Comparison of ENCODE assay signal across 8 cellular contexts in the genomic region with DNA sequence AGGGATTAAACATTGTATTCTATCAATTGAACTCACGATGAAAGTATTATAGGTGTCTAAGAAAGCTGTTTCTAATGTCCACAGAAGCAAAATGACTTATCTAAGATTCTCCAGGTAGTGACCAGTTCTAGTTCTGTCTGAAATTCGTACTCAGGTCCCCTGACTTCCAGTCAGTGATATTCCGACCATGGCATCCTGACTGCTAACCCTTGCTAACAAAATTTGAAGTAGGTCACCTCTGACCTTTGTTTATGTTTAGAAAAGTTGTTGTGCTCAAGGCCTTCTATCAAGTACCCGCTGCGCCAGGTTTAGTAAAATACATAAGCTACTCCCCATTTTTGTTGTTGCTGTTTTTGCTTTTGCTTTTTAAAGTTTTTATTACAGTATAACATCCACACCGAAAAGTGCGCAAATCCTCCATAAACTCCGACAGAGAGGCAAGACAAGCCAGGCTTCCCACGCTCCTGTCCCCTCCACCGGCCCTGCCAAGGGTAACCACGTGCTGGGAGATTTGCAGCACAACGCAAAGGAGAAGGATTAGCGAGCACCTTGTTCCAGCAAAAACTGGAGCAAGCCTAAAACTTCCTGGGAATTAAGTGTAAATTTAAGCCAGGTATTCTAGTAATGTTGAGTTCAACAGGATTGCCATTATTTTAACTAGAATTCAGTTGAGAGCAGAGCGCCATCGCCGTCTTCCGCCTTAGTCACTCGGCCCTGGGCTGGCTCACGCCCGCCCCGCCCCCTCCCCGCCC. TPM values are rescaled to one million over a fixed set of nuclear protein-coding genes. Genes with fewer than 3 reads are reported as not detected.
A peak's percentile ranks its signal among the peaks of the same experiment; 100 is the strongest.
DNase-seq lines count a peak whose midpoint lies in the region; ATAC-seq and TF ChIP-seq lines count a peak whose summit lies in the region.

No MANE protein-coding gene starts in this region.

- H3K4me3 Mint-ChIP-seq in Calu3 (ENCODE audit: low read depth, unreplicated experiment) (peak overlapping the region; percentile 56), mesothelial cell of epicardium (peak overlapping the region; percentile 68)
- peak overlapping the region; percentile 45 for H3K4me3 Mint-ChIP-seq in dendritic cell treated with granulocyte-macrophage colony-stimulating factor and Interleukin-4, amounts not matched to agents 40 ng/mL and 50 ng/mL, for 4 days

- TF ChIP-seq EP300 in tibial nerve (IDR thresholded peaks at IDR 0.05): peak in 1 of 2 donors; percentile 56

- H3K36me3 ChIP-seq in Panc1 (ENCODE audit: control insufficient read depth, insufficient read depth, low read length): no peaks in the 10 kb centered on the region
- H3K36me3 ChIP-seq in tibial nerve: no peaks in the 10 kb centered on the region

- no peak for DNase-seq in Calu3
- peak in 1 of 2 experiments; percentile 43 for DNase-seq in HL-60 (ENCODE audit: low read depth in 1 of 2, low spot score in 1 of 2)
- peak; percentile 39 for DNase-seq in Panc1 (ENCODE audit: low read depth, low spot score)
- DNase-seq in mesothelial cell of epicardium (ENCODE audit: low spot score in 2 of 2, unreplicated experiment in 2 of 2): peak in 1 of 2 experiments; percentile 66
- DNase-seq in tibial nerve (ENCODE audit: low spot score in 2 of 2): no peak
- no peak for DNase-seq in GM20000 (ENCODE audit: low spot score)

- intact Hi-C loops in Calu3 (cut with micrococcal nuclease; ENCODE audit: unreplicated experiment) (no loop called here), Panc1 (cut with micrococcal nuclease; ENCODE audit: unreplicated experiment) (no loop called here)
- intact Hi-C loops in dendritic cell treated with granulocyte-macrophage colony-stimulating factor and Interleukin-4, amounts not matched to agents 40 ng/mL and 50 ng/mL, for 4 days (cut with micrococcal nuclease): loop anchor here (2.0 to 5.0 kb wide), 2 partner anchors 17 to 43 kb away; no protein-coding TSS in a partner anchor

- in situ Hi-C loops in Panc1 (cut with HindIII; ENCODE audit: low pct_unique_long_range_greater_than_20kb, low sequenced_read_pairs): no loop called here

- H3K9me3 ChIP-seq in Panc1 (ENCODE audit: control insufficient read depth, insufficient read depth, low read depth, low read length): no peaks in the 10 kb centered on the region
- no peaks in the 10 kb centered on the region for H3K9me3 ChIP-seq in tibial nerve

- WGBS in tibial nerve, 2 donors: 23 to 39% methylated on average over 13 to 22 of the region's 22 CpGs

- peak; percentile 31 for ATAC-seq in GM21381 (IDR thresholded peaks at IDR 0.05; ENCODE audit: unreplicated experiment)
- peak; percentile 57 for ATAC-seq in Panc1

- peak overlapping the region; percentile 73 for H3K27ac Mint-ChIP-seq in Calu3 (ENCODE audit: unreplicated experiment)
- peak overlapping the region; percentile 98 for H3K27ac Mint-ChIP-seq in dendritic cell treated with granulocyte-macrophage colony-stimulating factor and Interleukin-4, amounts not matched to agents 40 ng/mL and 50 ng/mL, for 4 days
- H3K27ac Mint-ChIP-seq in mesothelial cell of epicardium: peak overlapping the region; percentile 98

- peaks cover 29% of the 10 kb centered on the region for H3K36me3 Mint-ChIP-seq in Calu3 (ENCODE audit: insufficient read depth, unreplicated experiment)
- no peaks in the 10 kb centered on the region for H3K36me3 Mint-ChIP-seq in dendritic cell treated with granulocyte-macrophage colony-stimulating factor and Interleukin-4, amounts not matched to agents 40 ng/mL and 50 ng/mL, for 4 days (ENCODE audit: low read depth)
- H3K36me3 Mint-ChIP-seq in mesothelial cell of epicardium: no peaks in the 10 kb centered on the region

- BruUV-seq in Calu3 (replicated peaks; lab: Mats Ljungman, UMichigan): TSS peak; percentile 86
- BruUV-seq in Panc1 (replicated peaks; lab: Mats Ljungman, UMichigan): no TSS peak

- H3K27me3 Mint-ChIP-seq in Calu3 (ENCODE audit: unreplicated experiment): no peaks in the 10 kb centered on the region
- H3K27me3 Mint-ChIP-seq in dendritic cell treated with granulocyte-macrophage colony-stimulating factor and Interleukin-4, amounts not matched to agents 40 ng/mL and 50 ng/mL, for 4 days: no peaks in the 10 kb centered on the region
- no peaks in the 10 kb centered on the region for H3K27me3 Mint-ChIP-seq in mesothelial cell of epicardium (ENCODE audit: low read depth)

- H3K4me3 ChIP-seq in HL-60 (replicated peaks; ENCODE audit: insufficient read depth, low read length) (peak overlapping the region; percentile 33), Panc1 (ENCODE audit: low read depth in 2 of 2, low read length in 2 of 2) (peak overlapping the region; percentile 29 to 62), tibial nerve (peak overlapping the region; percentile 21 to 72 (median 56))

- H3K9me3 Mint-ChIP-seq in Calu3 (ENCODE audit: low read depth, unreplicated experiment) (no peaks in the 10 kb centered on the region), mesothelial cell of epicardium (no peaks in the 10 kb centered on the region)
- no peaks in the 10 kb centered on the region for H3K9me3 Mint-ChIP-seq in dendritic cell treated with granulocyte-macrophage colony-stimulating factor and Interleukin-4, amounts not matched to agents 40 ng/mL and 50 ng/mL, for 4 days

- CTCF ChIA-PET in Calu3 (lab: Charles Lee): interaction anchor here (0.8 to 2.1 kb wide), 4 partner anchors 13 to 76 kb away, joined by 3 to 6 read pairs (median 4); no protein-coding TSS in a partner anchor
- CTCF ChIA-PET in Panc1 (lab: Charles Lee): no interaction called here

- H3K27me3 ChIP-seq in HL-60 (ENCODE audit: insufficient read depth, poor library complexity, severe bottlenecking) (no peaks in the 10 kb centered on the region), Panc1 (ENCODE audit: control insufficient read depth, insufficient read depth, low read length) (no peaks in the 10 kb centered on the region), tibial nerve (no peaks in the 10 kb centered on the region)

- H3K4me1 ChIP-seq in Panc1 (ENCODE audit: control insufficient read depth, insufficient read depth, low read length): peaks cover 9% of the 10 kb centered on the region
- H3K4me1 ChIP-seq in tibial nerve: peaks cover 0 to 16% (median 0%) of the 10 kb centered on the region in 4 donors

- H3K4me1 Mint-ChIP-seq in Calu3 (ENCODE audit: low read depth, unreplicated experiment) (peaks cover 17% of the 10 kb centered on the region), mesothelial cell of epicardium (peaks cover 35% of the 10 kb centered on the region)
- H3K4me1 Mint-ChIP-seq in dendritic cell treated with granulocyte-macrophage colony-stimulating factor and Interleukin-4, amounts not matched to agents 40 ng/mL and 50 ng/mL, for 4 days (ENCODE audit: low read depth): peaks cover 37% of the 10 kb centered on the region

- peak in 1 of 2 donors; percentile 33 for TF ChIP-seq POLR2A in tibial nerve (IDR thresholded peaks at IDR 0.05)

- H3K27ac ChIP-seq in HL-60 (replicated peaks) (peak overlapping the region; percentile 73), Panc1 (ENCODE audit: low read length) (peak overlapping the region; percentile 92), tibial nerve (peak overlapping the region; percentile 96 to 100 (median 96))

- POLR2A ChIA-PET in Panc1 (lab: Charles Lee): no interaction called here

- TF ChIP-seq CTCF in Calu3 (IDR thresholded peaks at IDR 0.05; ENCODE audit: unreplicated experiment) (no peak), HL-60 (IDR thresholded peaks at IDR 0.05; ENCODE audit: insufficient read depth, low read length) (no peak), Panc1 (IDR thresholded peaks at IDR 0.05) (no peak), mesothelial cell of epicardium (IDR thresholded peaks at IDR 0.05; ENCODE audit: unreplicated experiment) (no peak), tibial nerve (IDR thresholded peaks at IDR 0.05) (peak in 1 of 5 experiments; percentile 7), GM20000 (IDR thresholded peaks at IDR 0.05; ENCODE audit: extremely low read depth, missing control alignments) (no peak)

RNA-seq across cellular contexts. Expression of gene HMGN4, which starts 17.9 kb away (rescaled TPM):
- total RNA-seq in Calu3 (2022) (49.7 and 60.0 TPM in 2 replicates), Panc1 (2021; ENCODE audit: unreplicated experiment) (60.5 TPM), mesothelial cell of epicardium (49.4 to 60.5 TPM (median 54.1 TPM) in 3 replicates), tibial nerve (10 to 100 TPM; 46.5 to 67.8 (median 56.2) TPM)
- polyA plus RNA-seq in Panc1 (2012; ENCODE audit: insufficient read length): 67.7 TPM

RNA-seq across cellular contexts. Expression of gene BTN1A1, which starts 20.2 kb away (rescaled TPM):
- not detected in 2 replicates for total RNA-seq in Calu3 (2022)
- 0.10 TPM for total RNA-seq in Panc1 (2021; ENCODE audit: unreplicated experiment)
- not detected for polyA plus RNA-seq in Panc1 (2012; ENCODE audit: insufficient read length)
- total RNA-seq in mesothelial cell of epicardium: 0.09 to 0.11 TPM in 2 of 3 replicates, not detected in the other
- not detected for total RNA-seq in tibial nerve
